ENCODE assay signal across 32 cellular contexts in the genomic region with DNA sequence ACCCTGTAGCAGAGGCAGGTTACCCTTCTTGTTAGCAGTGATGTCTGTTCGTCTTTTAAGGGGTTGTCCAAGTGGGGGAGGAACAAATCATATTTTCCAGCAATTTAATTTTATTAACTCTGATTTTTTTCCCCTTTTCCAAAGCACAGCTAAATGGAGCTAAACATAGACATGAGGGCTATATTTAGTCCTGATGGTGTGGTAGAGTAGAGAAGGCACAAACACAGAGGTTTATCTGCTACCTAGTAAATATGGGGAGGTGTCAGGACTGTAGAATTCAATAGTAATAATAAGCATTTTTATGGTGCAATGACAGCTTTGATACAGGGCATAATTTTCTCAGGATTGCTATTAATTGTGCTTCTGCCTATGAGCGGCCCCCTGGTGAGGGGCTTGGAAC. TPM values are rescaled to one million over a fixed set of nuclear protein-coding genes. Genes with fewer than 3 reads are reported as not detected.
"Had no signal": no experiment of that assay in that cellular context is flagged by ENCODE, and none has a peak within 500 bp of the region (broad histone marks: within the 10 kb centered on the region; RNA-seq: fewer than 3 reads in every experiment).

No MANE protein-coding gene starts in this region.

- DNase-seq: activated B cell treated with CpG ODN at 0.5 μM for 24 hours; activated CD4-positive, alpha-beta memory T cell treated with anti-CD3 and anti-CD28 coated beads, Interleukin-2, amount 10 ng/mL, durations not matched to agents 7 days and 5 days; activated CD4-positive, alpha-beta T cell treated with anti-CD3 and anti-CD28 coated beads for 1 hour; activated CD4-positive, alpha-beta T cell treated with anti-CD3 and anti-CD28 coated beads for 48 hours; activated CD8-positive, alpha-beta memory T cell treated with anti-CD3 and anti-CD28 coated beads for 24 hours; activated CD8-positive, alpha-beta memory T cell treated with anti-CD3 and anti-CD28 coated beads, Interleukin-2, amount 10 ng/mL, durations not matched to agents 7 days and 5 days; activated CD8-positive, alpha-beta memory T cell treated with anti-CD3 and anti-CD28 coated beads, Interleukin-2, amount 50 U/mL, for 48 hours; activated gamma-delta T cell; activated naive CD4-positive, alpha-beta T cell treated with Interleukin-2 at 50 U/mL for 16 hours; activated naive CD8-positive, alpha-beta T cell treated with anti-CD3 and anti-CD28 coated beads, Interleukin-2, amount 50 U/mL, for 24 hours; activated T-cell treated with anti-CD3 and anti-CD28 coated beads, Interleukin-2, amount 50 U/mL, for 48 hours; anterior cingulate cortex; NCI-H1105; NCI-H1417 treated with DMSO at 0.1 percent for 48 hours; NCI-H187 treated with DMSO at 0.1 percent for 48 hours; NCI-H2081; NCI-H2171 treated with DMSO at 0.1 percent for 48 hours; NCI-H2227 treated with DMSO at 0.1 percent for 48 hours; NCI-H524 treated with DMSO at 0.1 percent for 48 hours; PC-3; Peyer's patch; RPMI8226; SW 1271; T-helper 1 cell; T-helper 2 cell; T-helper 9 cell had no signal

- H3K9me3 ChIP-seq: Peyer's patch had no signal

- H3K27me3 Mint-ChIP-seq: activated B cell treated with CpG ODN at 0.5 μM for 24 hours; activated CD4-positive, alpha-beta memory T cell treated with anti-CD3 and anti-CD28 coated beads, Interleukin-2, amount 10 ng/mL, durations not matched to agents 7 days and 5 days; activated CD8-positive, alpha-beta memory T cell treated with anti-CD3 and anti-CD28 coated beads, Interleukin-2, amount 10 ng/mL, durations not matched to agents 7 days and 5 days; activated naive CD8-positive, alpha-beta T cell; activated naive CD8-positive, alpha-beta T cell treated with anti-CD3 and anti-CD28 coated beads, Interleukin-2, amount 50 U/mL, for 24 hours had no signal

- H3K36me3 Mint-ChIP-seq: activated CD8-positive, alpha-beta memory T cell treated with anti-CD3 and anti-CD28 coated beads, Interleukin-2, amount 10 ng/mL, durations not matched to agents 7 days and 5 days had no signal

- H3K27ac ChIP-seq: cardiac muscle cell, Peyer's patch, VCaP had no signal

- H3K27me3 ChIP-seq: cardiac muscle cell, Peyer's patch had no signal

- ATAC-seq: activated CD8-positive, alpha-beta memory T cell treated with anti-CD3 and anti-CD28 coated beads, Interleukin-2, amount 10 ng/mL, durations not matched to agents 7 days and 5 days; activated naive CD8-positive, alpha-beta T cell treated with anti-CD3 and anti-CD28 coated beads, Interleukin-2, amount 50 U/mL, for 24 hours; PC-3 had no signal

- H3K9me3 Mint-ChIP-seq: activated B cell treated with CpG ODN at 0.5 μM for 24 hours; activated CD4-positive, alpha-beta memory T cell treated with anti-CD3 and anti-CD28 coated beads, Interleukin-2, amount 10 ng/mL, durations not matched to agents 7 days and 5 days; activated naive CD8-positive, alpha-beta T cell treated with anti-CD3 and anti-CD28 coated beads, Interleukin-2, amount 50 U/mL, for 24 hours; activated T-helper 2 cell treated with anti-CD3 and anti-CD28 coated beads, Interferon-gamma antibody, Interleukin-2, Interleukin-4, amounts not matched to agents 10 μg/mL and 5 μg/mL and 100 μg/mL, durations not matched to agents 14 hours and 24 hours and 36 hours had no signal

- H3K27ac Mint-ChIP-seq: activated B cell treated with CpG ODN at 0.5 μM for 24 hours; activated CD4-positive, alpha-beta memory T cell treated with anti-CD3 and anti-CD28 coated beads, Interleukin-2, amount 10 ng/mL, durations not matched to agents 7 days and 5 days; activated CD8-positive, alpha-beta memory T cell treated with anti-CD3 and anti-CD28 coated beads, Interleukin-2, amount 10 ng/mL, durations not matched to agents 7 days and 5 days; activated naive CD8-positive, alpha-beta T cell; activated naive CD8-positive, alpha-beta T cell treated with anti-CD3 and anti-CD28 coated beads, Interleukin-2, amount 50 U/mL, for 24 hours; activated T-helper 2 cell treated with anti-CD3 and anti-CD28 coated beads, Interferon-gamma antibody, Interleukin-2, Interleukin-4, amounts not matched to agents 10 μg/mL and 5 μg/mL and 100 μg/mL, durations not matched to agents 14 hours and 24 hours and 36 hours had no signal

- H3K36me3 ChIP-seq: cardiac muscle cell, Peyer's patch had no signal

- H3K4me3 ChIP-seq: cardiac muscle cell, Peyer's patch had no signal

- H3K4me3 Mint-ChIP-seq: activated B cell treated with CpG ODN at 0.5 μM for 24 hours; activated CD4-positive, alpha-beta memory T cell treated with anti-CD3 and anti-CD28 coated beads, Interleukin-2, amount 10 ng/mL, durations not matched to agents 7 days and 5 days; activated CD8-positive, alpha-beta memory T cell treated with anti-CD3 and anti-CD28 coated beads, Interleukin-2, amount 10 ng/mL, durations not matched to agents 7 days and 5 days; activated naive CD8-positive, alpha-beta T cell; activated naive CD8-positive, alpha-beta T cell treated with anti-CD3 and anti-CD28 coated beads, Interleukin-2, amount 50 U/mL, for 24 hours had no signal

RNA-seq across cellular contexts. Expression of gene LRRC4, which starts 22.5 kb away (rescaled TPM):
- total RNA-seq: activated CD4-positive, alpha-beta memory T cell treated with anti-CD3 and anti-CD28 coated beads, Interleukin-2, amount 10 ng/mL, durations not matched to agents 7 days and 5 days; activated CD8-positive, alpha-beta memory T cell treated with anti-CD3 and anti-CD28 coated beads, Interleukin-2, amount 10 ng/mL, durations not matched to agents 7 days and 5 days; MCF 10A; NCI-H460 had no signal
